Comparison of ENCODE assay signal across 13 cellular contexts in the genomic region with DNA sequence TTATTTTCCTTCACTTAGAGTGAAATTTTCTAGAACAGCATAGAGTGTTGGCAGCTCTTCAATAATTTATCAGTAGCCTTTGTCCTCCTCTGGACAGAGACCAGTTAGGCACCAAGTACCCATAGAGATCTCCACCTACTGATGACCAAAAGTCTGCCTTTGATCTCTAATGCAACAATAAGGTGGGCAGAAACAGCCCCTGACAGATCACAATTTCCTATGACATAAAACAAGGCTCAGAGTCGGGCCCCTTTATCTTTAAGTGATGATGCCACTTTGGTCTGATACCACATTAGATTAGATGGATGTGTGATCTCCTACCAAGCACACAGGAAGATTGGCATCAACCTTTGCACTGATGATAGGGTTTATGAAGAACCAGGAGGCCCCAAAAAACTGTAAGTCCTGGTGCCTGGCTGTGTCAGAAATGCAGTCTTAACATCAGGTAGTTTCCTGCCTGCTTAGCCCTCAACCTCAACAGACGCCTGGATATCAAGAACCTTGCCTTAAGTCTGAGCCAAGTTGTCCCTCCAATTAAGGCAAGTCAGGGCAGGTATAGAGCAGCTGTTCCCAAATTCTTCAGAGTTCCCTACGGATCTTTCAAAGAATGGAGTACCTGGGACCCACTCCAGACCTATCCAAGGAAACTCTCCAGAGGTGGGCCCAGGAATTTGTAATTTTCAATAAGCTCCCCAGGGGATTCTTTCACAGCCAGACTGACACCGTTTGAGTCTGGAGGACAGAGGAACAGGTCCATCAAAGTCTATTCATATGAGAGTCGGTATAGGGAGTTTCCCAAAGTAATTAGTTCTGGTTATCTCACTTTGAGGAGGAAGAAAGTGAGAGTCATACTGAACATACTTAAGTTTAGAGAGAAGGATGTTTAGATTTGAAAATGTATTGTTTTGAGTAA. TPM values are rescaled to one million over a fixed set of nuclear protein-coding genes. Genes with fewer than 3 reads are reported as not detected.
DNase-seq lines count a peak whose midpoint lies in the region; ATAC-seq lines count a peak whose summit lies in the region.
"Had no signal": no experiment of that assay in that cellular context is flagged by ENCODE, and none has a peak within 500 bp of the region (broad histone marks: within the 10 kb centered on the region; RNA-seq: fewer than 3 reads in every experiment).

No MANE protein-coding gene starts in this region.

- H3K27me3 ChIP-seq in CD4-positive, CD25-positive, alpha-beta regulatory T cell (ENCODE audit: control insufficient read depth, insufficient read depth, low read length), result no peaks in the 10 kb centered on the region
- H3K27me3 ChIP-seq: ovary had no signal

- no peaks in the 10 kb centered on the region for H3K36me3 Mint-ChIP-seq in CD4-positive, CD25-positive, alpha-beta regulatory T cell

- peaks cover 39 to 99% (median 76%) of the 10 kb centered on the region in 4 donors for H3K4me1 Mint-ChIP-seq in CD4-positive, CD25-positive, alpha-beta regulatory T cell

- peaks cover 90% of the 10 kb centered on the region for H3K4me1 ChIP-seq in CD4-positive, CD25-positive, alpha-beta regulatory T cell (ENCODE audit: control insufficient read depth, insufficient read depth, low read length, poor library complexity, severe bottlenecking)

- peak overlapping the region; percentile 42 for H3K4me3 ChIP-seq in CD4-positive, CD25-positive, alpha-beta regulatory T cell (ENCODE audit: low read depth, low read length)
- H3K4me3 ChIP-seq: ovary had no signal

- peak; percentile 20 to 75 (median 59) for DNase-seq in CD4-positive, CD25-positive, alpha-beta regulatory T cell
- DNase-seq in activated CD4-positive, alpha-beta T cell treated with anti-CD3 and anti-CD28 coated beads, Interleukin-2, amount 50 U/mL, for 4 hours, result peak; percentile 22 to 23
- peak; percentile 7 for DNase-seq in effector CD8-positive, alpha-beta T cell (lab: John Stamatoyannopoulos, UW)
- no peak for DNase-seq in mesenteric fat pad (ENCODE audit: low spot score)
- DNase-seq in A172 (ENCODE audit: low spot score), result no peak
- DNase-seq: erythroblast, GOT3, kidney, ovary had no signal

- H3K27ac Mint-ChIP-seq in CD4-positive, CD25-positive, alpha-beta regulatory T cell, result peak overlapping the region; percentile 95 to 99 (median 96)

- peak overlapping the region; percentile 86 for H3K27ac ChIP-seq in CD4-positive, CD25-positive, alpha-beta regulatory T cell (ENCODE audit: insufficient read depth, low read length, poor library complexity, severe bottlenecking)
- H3K27ac ChIP-seq: C4-2B, ovary had no signal

- no peaks in the 10 kb centered on the region for H3K27me3 Mint-ChIP-seq in CD4-positive, CD25-positive, alpha-beta regulatory T cell

- peak; percentile 52 to 59 for ATAC-seq in CD4-positive, CD25-positive, alpha-beta regulatory T cell (ENCODE audit: low read depth in 2 of 2)
- ATAC-seq in HG02610 (IDR thresholded peaks at IDR 0.05; ENCODE audit: unreplicated experiment) (peak; percentile 70), GM21717 (IDR thresholded peaks at IDR 0.05; ENCODE audit: unreplicated experiment) (no peak), GM21367 (IDR thresholded peaks at IDR 0.05; ENCODE audit: unreplicated experiment) (no peak)

- no peaks in the 10 kb centered on the region for H3K36me3 ChIP-seq in CD4-positive, CD25-positive, alpha-beta regulatory T cell (ENCODE audit: control insufficient read depth, insufficient read depth, low read length)
- H3K36me3 ChIP-seq: ovary had no signal

- peak overlapping the region; percentile 39 to 74 (median 54) for H3K4me3 Mint-ChIP-seq in CD4-positive, CD25-positive, alpha-beta regulatory T cell

- no peaks in the 10 kb centered on the region for H3K9me3 ChIP-seq in CD4-positive, CD25-positive, alpha-beta regulatory T cell (ENCODE audit: control insufficient read depth in 2 of 2, low read length in 2 of 2)
- H3K9me3 ChIP-seq: ovary had no signal

- peaks cover 0 to 1% (median 0%) of the 10 kb centered on the region in 7 donors for H3K9me3 Mint-ChIP-seq in CD4-positive, CD25-positive, alpha-beta regulatory T cell

RNA-seq across cellular contexts. Expression of a gene that starts 30.6 kb away (rescaled TPM):
- not detected for total RNA-seq in CD4-positive, CD25-positive, alpha-beta regulatory T cell
- not detected for polyA plus RNA-seq in CD4-positive, CD25-positive, alpha-beta regulatory T cell
- not detected for total RNA-seq in mesenteric fat pad
- not detected in 2 replicates for total RNA-seq in A172 (2014; rRNA removed; shearing (Covaris generic))
- polyA plus RNA-seq: ovary had no signal

RNA-seq across cellular contexts. Expression of a gene that starts 40.5 kb away (rescaled TPM):
- total RNA-seq in CD4-positive, CD25-positive, alpha-beta regulatory T cell, result 1.2 TPM
- 1 to 10 TPM in 2 of 4 donors, under 1 TPM in 2; 0.90 to 1.9 (median 1.3) TPM for polyA plus RNA-seq in CD4-positive, CD25-positive, alpha-beta regulatory T cell
- not detected for total RNA-seq in mesenteric fat pad
- not detected in 2 replicates for total RNA-seq in A172 (2014; rRNA removed; shearing (Covaris generic))
- total RNA-seq: kidney, ovary had no signal

Comparison
In these comparisons a context has a peak if more than half of its experiments do, and no peak if none do; other contexts are left out.
1. ATAC-seq: peak in CD4-positive, CD25-positive, alpha-beta regulatory T cell (2 of 2) and HG02610 (single experiment); none in GM21717 (single experiment) and GM21367 (single experiment).
2. DNase-seq: peak in CD4-positive, CD25-positive, alpha-beta regulatory T cell (3 of 3), activated CD4-positive, alpha-beta T cell treated with anti-CD3 and anti-CD28 coated beads, Interleukin-2, amount 50 U/mL, for 4 hours (2 of 2) and effector CD8-positive, alpha-beta T cell (single experiment); none in mesenteric fat pad (single experiment) and A172 (single experiment).